Comparison of ENCODE assay signal across 8 cellular contexts in genomic region chr5:159209438-159210305, GRCh38. TPM values are rescaled to one million over a fixed set of nuclear protein-coding genes. Genes with fewer than 3 reads are reported as not detected.
DNase-seq lines count a peak whose midpoint lies in the region; TF ChIP-seq lines count a peak whose summit lies in the region.

A gene with protein sequence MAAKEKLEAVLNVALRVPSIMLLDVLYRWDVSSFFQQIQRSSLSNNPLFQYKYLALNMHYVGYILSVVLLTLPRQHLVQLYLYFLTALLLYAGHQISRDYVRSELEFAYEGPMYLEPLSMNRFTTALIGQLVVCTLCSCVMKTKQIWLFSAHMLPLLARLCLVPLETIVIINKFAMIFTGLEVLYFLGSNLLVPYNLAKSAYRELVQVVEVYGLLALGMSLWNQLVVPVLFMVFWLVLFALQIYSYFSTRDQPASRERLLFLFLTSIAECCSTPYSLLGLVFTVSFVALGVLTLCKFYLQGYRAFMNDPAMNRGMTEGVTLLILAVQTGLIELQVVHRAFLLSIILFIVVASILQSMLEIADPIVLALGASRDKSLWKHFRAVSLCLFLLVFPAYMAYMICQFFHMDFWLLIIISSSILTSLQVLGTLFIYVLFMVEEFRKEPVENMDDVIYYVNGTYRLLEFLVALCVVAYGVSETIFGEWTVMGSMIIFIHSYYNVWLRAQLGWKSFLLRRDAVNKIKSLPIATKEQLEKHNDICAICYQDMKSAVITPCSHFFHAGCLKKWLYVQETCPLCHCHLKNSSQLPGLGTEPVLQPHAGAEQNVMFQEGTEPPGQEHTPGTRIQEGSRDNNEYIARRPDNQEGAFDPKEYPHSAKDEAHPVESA (minus strand): TSS chr5:159209553. CDS start chr5:159203617, 5,936 bp downstream.

- H3K27me3 ChIP-seq in neutrophil: no peaks in the 10 kb centered on the region

- DNase-seq in ELR (ENCODE audit: low read depth): peak; percentile 88
- DNase-seq in GOT3 (lab: John Stamatoyannopoulos, UW): peak; percentile 81
- DNase-seq in LHCN-M2 (ENCODE audit: low read depth): peak; percentile 74
- peak; percentile 71 for DNase-seq in SHP77 treated with DMSO at 0.1 percent for 48 hours (lab: John Stamatoyannopoulos, UW)
- DNase-seq in activated gamma-delta T cell treated with Interleukin-2 at 50 U/mL for 16 hours: peak; percentile 88
- DNase-seq in foreskin melanocyte: peak; percentile 64
- DNase-seq in substantia nigra (lab: John Stamatoyannopoulos, UW): peak; percentile 17 to 92 (median 66)

- H3K27ac ChIP-seq in neutrophil: peak within 1 kb of the TSS; percentile 95
- H3K27ac ChIP-seq in substantia nigra (ENCODE audit: low read depth, low read length, poor library complexity, severe bottlenecking): peak within 1 kb of the TSS; percentile 78

- no peaks in the 10 kb centered on the region for H3K9me3 ChIP-seq in neutrophil

- H3K4me3 ChIP-seq in neutrophil (ENCODE audit: low read depth in 1 of 2, low read length in 1 of 2): peak within 1 kb of the TSS; percentile 91 to 98

- H3K36me3 ChIP-seq in neutrophil: no peaks in the 10 kb centered on the region

- peaks cover 75 to 76% of the 10 kb centered on the region in 2 experiments for H3K4me1 ChIP-seq in neutrophil (ENCODE audit: control insufficient read depth in 1 of 2, insufficient read depth in 1 of 2, low read depth in 1 of 2, low read length in 1 of 2)

- TF ChIP-seq CTCF in neutrophil (IDR thresholded peaks at IDR 0.05): peak; percentile 18

RNA-seq across cellular contexts. Expression of the gene that starts here (rescaled TPM):
- total RNA-seq in LHCN-M2 (2014; rRNA removed): 43.7 and 44.4 TPM in 2 replicates
- polyA plus RNA-seq in LHCN-M2 (2012): 22.6 TPM

Comparison
In these comparisons a context has a peak if more than half of its experiments do, and no peak if none do; other contexts are left out.
1. Peak in every context shown above with its lines: DNase-seq, H3K4me3 ChIP-seq and H3K27ac ChIP-seq.